Comparison of ENCODE assay signal across 8 cellular contexts in the genomic region with DNA sequence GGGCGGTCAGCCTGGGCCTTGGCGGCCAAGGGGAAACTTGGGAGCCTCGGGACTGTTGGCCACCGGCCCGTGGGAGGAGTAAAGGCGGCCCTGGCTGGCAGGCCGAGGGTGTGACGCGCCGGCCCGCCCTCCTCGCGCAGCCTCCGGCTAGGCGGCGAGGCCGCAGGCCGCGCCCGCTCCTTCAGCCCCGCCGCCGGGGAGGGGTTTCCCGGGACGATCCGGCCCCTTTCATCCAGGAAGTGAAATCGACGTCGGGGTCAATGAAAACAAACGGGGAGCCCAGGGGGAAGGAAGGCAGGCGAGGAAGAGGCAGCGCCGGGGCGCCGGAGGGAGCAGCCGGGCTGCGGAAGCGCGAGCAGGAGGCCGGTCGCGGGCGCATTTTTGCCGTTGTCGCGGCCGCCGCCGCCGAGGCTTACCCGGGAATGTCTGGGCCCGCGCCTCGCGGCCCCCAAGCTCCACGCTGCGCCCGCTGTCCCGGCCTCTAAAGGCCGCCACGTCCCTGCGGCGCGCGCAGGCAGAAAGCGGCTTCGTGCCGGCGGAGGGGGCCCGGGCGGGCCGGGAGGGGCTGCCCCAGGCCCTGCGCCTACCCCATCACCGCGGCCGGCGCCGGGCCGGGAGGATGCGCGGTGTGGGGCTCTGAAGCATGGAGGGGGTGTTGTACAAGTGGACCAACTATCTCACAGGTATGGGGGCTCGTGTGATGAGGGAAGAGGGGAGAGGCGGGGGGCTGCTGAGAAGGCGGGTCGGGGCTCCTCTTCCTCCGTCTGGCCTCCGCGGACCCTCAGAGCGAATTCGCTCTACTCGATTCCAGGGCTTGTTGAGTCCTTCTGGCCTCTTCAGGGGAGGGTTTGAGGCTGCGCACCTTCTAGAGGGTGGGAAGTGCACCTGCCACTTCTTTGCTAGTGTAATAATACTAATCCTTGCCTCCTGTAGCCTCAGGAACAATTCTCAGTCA. TPM values are rescaled to one million over a fixed set of nuclear protein-coding genes. Genes with fewer than 3 reads are reported as not detected.
A peak's percentile ranks its signal among the peaks of the same experiment; 100 is the strongest.
DNase-seq lines count a peak whose midpoint lies in the region; ATAC-seq, FAIRE-seq and TF ChIP-seq lines count a peak whose summit lies in the region.

A gene (plus strand): TSS at position 231 of the 955 bp plus-strand sequence. CDS start 413 bp downstream, at position 644.

- DNase-seq in C1 segment of cervical spinal cord (lab: John Stamatoyannopoulos, UW), result peak; percentile 62 to 94 (median 90)
- DNase-seq in NCI-H69 (lab: John Stamatoyannopoulos, UW), result peak; percentile 94
- DNase-seq in activated CD4-positive, alpha-beta T cell treated with anti-CD3 and anti-CD28 coated beads, Interleukin-2, amount 50 U/mL, for 24 hours (ENCODE audit: low read depth in 1 of 2, low spot score in 1 of 2), result peak; percentile 51 to 67
- peak; percentile 93 for DNase-seq in dedifferentiated amniotic fluid mesenchymal stem cell (ENCODE audit: extremely low spot score)
- peak; percentile 95 for DNase-seq in HepG2 (ENCODE audit: low spot score)
- peak; percentile 72 for DNase-seq in stimulated activated CD4-positive, alpha-beta T cell treated with anti-CD3 and anti-CD28 coated beads, Interleukin-4, amount 100 ng/mL, for 1 hour

- CTCF ChIA-PET in HepG2 (lab: Yijun Ruan, JAX; ENCODE audit: low intra/inter-chr PET ratio, low total read pairs), result no interaction called here

- H2AFZ ChIP-seq in HepG2 (ENCODE audit: low read length), result peak within 1 kb of the TSS; percentile 55

- 3% methylated on average over 40 of the region's 92 CpGs for WGBS in HepG2 (ENCODE audit: low lambda C conversion rate)

- TF ChIP-seq POLR2A in HepG2 (IDR thresholded peaks at IDR 0.05; ENCODE audit: insufficient read depth in 1 of 2, low read depth in 2 of 2, low read length in 2 of 2), result peak; percentile 69 to 71

- no peak for FAIRE-seq in HepG2 (lab: Jason Lieb, UNC)

- no TSS peak for BruUV-seq in HepG2 (replicated peaks; lab: Mats Ljungman, UMichigan)

- POLR2A ChIA-PET in HepG2 (lab: Yijun Ruan, JAX), result interaction anchor here (1.0 to 4.6 kb wide), 8 partner anchors 9 to 66 kb away, joined by 3 to 74 read pairs (median 8); a partner anchor contains a TSS

- H3K27me3 ChIP-seq in HepG2 (ENCODE audit: control insufficient read depth in 1 of 2, insufficient read depth in 2 of 2, low read length in 2 of 2), result no peaks in the 10 kb centered on the region; a peak in 1 of 5 replicates

- in situ Hi-C loops in HepG2 (cut with HindIII; ENCODE audit: extremely low pct_ligation_motif_present, low pct_unique_long_range_greater_than_20kb), result no loop called here

- peaks cover 0 to 3% of the 10 kb centered on the region in 2 experiments; a peak in 2 of 5 replicates for H3K36me3 ChIP-seq in HepG2 (replicated peaks in 1 of 2; ENCODE audit: control insufficient read depth in 1 of 2, insufficient read depth in 2 of 2, low read length in 2 of 2)

- H3K4me1 ChIP-seq in HepG2 (ENCODE audit: insufficient read depth, low read length), result peaks cover 57% of the 10 kb centered on the region

- peak; percentile 41; the same call in 1 of the 2 replicates for TF ChIP-seq RAD21 in HepG2 (CRISPR knock-in tag; IDR thresholded peaks at IDR 0.05)

- peaks cover 62% of the 10 kb centered on the region for H3K79me2 ChIP-seq in HepG2 (ENCODE audit: insufficient read depth, low read length)

- peak within 1 kb of the TSS; percentile 86 for H3K9ac ChIP-seq in HepG2 (ENCODE audit: insufficient read depth, low read depth, low read length)

- H3K9me3 ChIP-seq in HepG2 (ENCODE audit: low read length), result no peaks in the 10 kb centered on the region

- peak within 1 kb of the TSS; percentile 80 to 91 (median 82) for H3K4me3 ChIP-seq in HepG2 (replicated peaks in 1 of 3; ENCODE audit: insufficient read depth in 1 of 3, low read depth in 2 of 3, low read length in 3 of 3)

- TF ChIP-seq CTCF in HepG2 (CRISPR knock-in tag; IDR thresholded peaks at IDR 0.05), result peak; percentile 32

- peak within 1 kb of the TSS; percentile 89 for H3K27ac ChIP-seq in HepG2 (ENCODE audit: extremely low read length, insufficient read depth, low read length)

- intact Hi-C loops in HepG2 (cut with micrococcal nuclease; ENCODE audit: unreplicated experiment), result loop anchor here (2.0 kb wide), 1 partner anchor 42 kb away; no protein-coding TSS in a partner anchor

- H3K4me2 ChIP-seq in HepG2 (ENCODE audit: low read depth, low read length), result peak within 1 kb of the TSS; percentile 91

- peaks cover 9% of the 10 kb centered on the region; the same call in 1 of the 2 replicates for H4K20me1 ChIP-seq in HepG2 (ENCODE audit: insufficient read depth, low read length)

- ATAC-seq in GM19328 (IDR thresholded peaks at IDR 0.05; ENCODE audit: unreplicated experiment) (peak; percentile 69), HG03469 (IDR thresholded peaks at IDR 0.05; ENCODE audit: unreplicated experiment) (peak; percentile 43), HepG2 (peak; percentile 93)

- TF ChIP-seq EP300 in HepG2 (IDR thresholded peaks at IDR 0.05; ENCODE audit: low read depth in 2 of 2, low read length in 2 of 2) (peak in 1 of 2 experiments; percentile 11; a peak in 2 of 4 replicates), HepG2 (CRISPR knock-in tag; IDR thresholded peaks at IDR 0.05; ENCODE audit: borderline replicate concordance) (no peak)

TF ChIP-seq in HepG2, 621 proteins besides CTCF, POLR2A, EP300 and RAD21 (continues in another document):
- TF ChIP-seq, protein P1, sequence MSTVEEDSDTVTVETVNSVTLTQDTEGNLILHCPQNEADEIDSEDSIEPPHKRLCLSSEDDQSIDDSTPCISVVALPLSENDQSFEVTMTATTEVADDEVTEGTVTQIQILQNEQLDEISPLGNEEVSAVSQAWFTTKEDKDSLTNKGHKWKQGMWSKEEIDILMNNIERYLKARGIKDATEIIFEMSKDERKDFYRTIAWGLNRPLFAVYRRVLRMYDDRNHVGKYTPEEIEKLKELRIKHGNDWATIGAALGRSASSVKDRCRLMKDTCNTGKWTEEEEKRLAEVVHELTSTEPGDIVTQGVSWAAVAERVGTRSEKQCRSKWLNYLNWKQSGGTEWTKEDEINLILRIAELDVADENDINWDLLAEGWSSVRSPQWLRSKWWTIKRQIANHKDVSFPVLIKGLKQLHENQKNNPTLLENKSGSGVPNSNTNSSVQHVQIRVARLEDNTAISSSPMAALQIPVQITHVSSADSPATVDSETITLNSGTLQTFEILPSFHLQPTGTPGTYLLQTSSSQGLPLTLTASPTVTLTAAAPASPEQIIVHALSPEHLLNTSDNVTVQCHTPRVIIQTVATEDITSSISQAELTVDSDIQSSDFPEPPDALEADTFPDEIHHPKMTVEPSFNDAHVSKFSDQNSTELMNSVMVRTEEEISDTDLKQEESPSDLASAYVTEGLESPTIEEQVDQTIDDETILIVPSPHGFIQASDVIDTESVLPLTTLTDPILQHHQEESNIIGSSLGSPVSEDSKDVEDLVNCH (CRISPR knock-in tag; IDR thresholded peaks at IDR 0.05), result no peak
- TF ChIP-seq ZNF296 (CRISPR knock-in tag; conservative IDR thresholded peaks at IDR 0.05) (no peak), ZFP36L2 (CRISPR knock-in tag; IDR thresholded peaks at IDR 0.05) (no peak), DMAP1 (CRISPR knock-in tag; IDR thresholded peaks at IDR 0.05) (peak; percentile 32)
- TF ChIP-seq, protein P2, sequence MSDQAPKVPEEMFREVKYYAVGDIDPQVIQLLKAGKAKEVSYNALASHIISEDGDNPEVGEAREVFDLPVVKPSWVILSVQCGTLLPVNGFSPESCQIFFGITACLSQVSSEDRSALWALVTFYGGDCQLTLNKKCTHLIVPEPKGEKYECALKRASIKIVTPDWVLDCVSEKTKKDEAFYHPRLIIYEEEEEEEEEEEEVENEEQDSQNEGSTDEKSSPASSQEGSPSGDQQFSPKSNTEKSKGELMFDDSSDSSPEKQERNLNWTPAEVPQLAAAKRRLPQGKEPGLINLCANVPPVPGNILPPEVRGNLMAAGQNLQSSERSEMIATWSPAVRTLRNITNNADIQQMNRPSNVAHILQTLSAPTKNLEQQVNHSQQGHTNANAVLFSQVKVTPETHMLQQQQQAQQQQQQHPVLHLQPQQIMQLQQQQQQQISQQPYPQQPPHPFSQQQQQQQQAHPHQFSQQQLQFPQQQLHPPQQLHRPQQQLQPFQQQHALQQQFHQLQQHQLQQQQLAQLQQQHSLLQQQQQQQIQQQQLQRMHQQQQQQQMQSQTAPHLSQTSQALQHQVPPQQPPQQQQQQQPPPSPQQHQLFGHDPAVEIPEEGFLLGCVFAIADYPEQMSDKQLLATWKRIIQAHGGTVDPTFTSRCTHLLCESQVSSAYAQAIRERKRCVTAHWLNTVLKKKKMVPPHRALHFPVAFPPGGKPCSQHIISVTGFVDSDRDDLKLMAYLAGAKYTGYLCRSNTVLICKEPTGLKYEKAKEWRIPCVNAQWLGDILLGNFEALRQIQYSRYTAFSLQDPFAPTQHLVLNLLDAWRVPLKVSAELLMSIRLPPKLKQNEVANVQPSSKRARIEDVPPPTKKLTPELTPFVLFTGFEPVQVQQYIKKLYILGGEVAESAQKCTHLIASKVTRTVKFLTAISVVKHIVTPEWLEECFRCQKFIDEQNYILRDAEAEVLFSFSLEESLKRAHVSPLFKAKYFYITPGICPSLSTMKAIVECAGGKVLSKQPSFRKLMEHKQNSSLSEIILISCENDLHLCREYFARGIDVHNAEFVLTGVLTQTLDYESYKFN (CRISPR knock-in tag; conservative IDR thresholded peaks at IDR 0.05), result peak; percentile 51

RNA-seq across cellular contexts. Expression of the gene that starts here (rescaled TPM):
- 23.1 and 26.8 TPM in 2 replicates for total RNA-seq in HepG2 (2016; rRNA removed; fragmentation: Illumina TruSeq; extraction: Trizol)
- 5.4 and 7.7 TPM in 2 replicates for total RNA-seq in HepG2 (2016; cell fraction: cytosol; rRNA removed; fragmentation: Illumina TruSeq; extraction: Trizol; ENCODE audit: low read depth)
- total RNA-seq in HepG2 (2016; cell fraction: insoluble cytoplasmic fraction; rRNA removed; fragmentation: Illumina TruSeq; extraction: Trizol), result 21.3 and 27.5 TPM in 2 replicates
- 24.3 and 26.4 TPM in 2 replicates for total RNA-seq in HepG2 (2016; cell fraction: membrane; rRNA removed; fragmentation: Illumina TruSeq; extraction: Trizol)
- 11.8 and 13.5 TPM in 2 replicates for total RNA-seq in HepG2 (2016; cell fraction: nucleus; rRNA removed; fragmentation: Illumina TruSeq; extraction: Trizol)
- 8.6 and 11.7 TPM in 2 replicates for polyA plus RNA-seq in HepG2 (2011; rRNA removed)
- polyA plus RNA-seq in HepG2 (2011; cell fraction: cytosol; rRNA removed), result 2.6 and 4.0 TPM in 2 replicates
- 2.6 and 5.8 TPM in 2 replicates for polyA plus RNA-seq in HepG2 (2011; cell fraction: nucleus; rRNA removed)
- polyA plus RNA-seq in HepG2 (2012), result 9.9 and 13.0 TPM in 2 replicates
- polyA plus RNA-seq in HepG2 (2016; cell fraction: cytosol; fragmentation: Illumina TruSeq; extraction: Trizol; ENCODE audit: low read depth), result 10.7 and 12.2 TPM in 2 replicates
- polyA plus RNA-seq in HepG2 (2016; cell fraction: insoluble cytoplasmic fraction; fragmentation: Illumina TruSeq; extraction: Trizol; ENCODE audit: low read depth), result 23.9 and 24.5 TPM in 2 replicates
- polyA plus RNA-seq in HepG2 (2016; cell fraction: membrane; fragmentation: Illumina TruSeq; extraction: Trizol; ENCODE audit: low read depth), result 19.9 and 21.8 TPM in 2 replicates
- 11.0 and 14.0 TPM in 2 replicates for polyA plus RNA-seq in HepG2 (2016; cell fraction: nucleus; fragmentation: Illumina TruSeq; extraction: Trizol; ENCODE audit: insufficient read depth, low read depth)
- 3.7 and 6.9 TPM in 2 replicates for polyA minus RNA-seq in HepG2 (2011; rRNA and poly(A)+ RNA removed; ENCODE audit: low replicate concordance)
- 9.6 and 11.5 TPM in 2 replicates for polyA minus RNA-seq in HepG2 (2011; cell fraction: cytosol; rRNA and poly(A)+ RNA removed)
- polyA minus RNA-seq in HepG2 (2011; cell fraction: nucleus; rRNA and poly(A)+ RNA removed), result 16.8 and 20.2 TPM in 2 replicates

Comparison
In these comparisons a context has a peak if more than half of its experiments do, and no peak if none do; other contexts are left out.
1. Peak in every context shown above with its lines: DNase-seq, ATAC-seq, H3K4me3 ChIP-seq and H3K27ac ChIP-seq.
2. ATAC-seq: peak in every context shown above with its lines; median percentile 93 in HepG2; 69 in GM19328; 43 in HG03469.